ENCODE assay signal across 15 cellular contexts in genomic region chr15:73930371-73930770, GRCh38. TPM values are rescaled to one million over a fixed set of nuclear protein-coding genes. Genes with fewer than 3 reads are reported as not detected.
DNase-seq lines count a peak whose midpoint lies in the region; ATAC-seq and TF ChIP-seq lines count a peak whose summit lies in the region.
"Had no signal": no experiment of that assay in that cellular context is flagged by ENCODE, and none has a peak within 500 bp of the region (broad histone marks: within the 10 kb centered on the region; RNA-seq: fewer than 3 reads in every experiment).

No MANE protein-coding gene starts in this region.

- in situ Hi-C loops in astrocyte of the spinal cord (cut with HindIII; ENCODE audit: low sequenced_read_pairs): no loop called here

- no peak overlapping the region for H3K4me3 Mint-ChIP-seq in activated T-helper 17 cell treated with anti-CD3 and anti-CD28 coated beads, Interleukin-2, amount 50 U/mL, for 72 hours
- H3K4me3 Mint-ChIP-seq: immature natural killer cell had no signal

- H3K9me3 ChIP-seq in HEK293 (ENCODE audit: control insufficient read depth, insufficient read depth, low read depth, low read length) (no peaks in the 10 kb centered on the region), right atrium auricular region (no peaks in the 10 kb centered on the region)

- no peaks in the 10 kb centered on the region for H3K36me3 Mint-ChIP-seq in activated T-helper 17 cell treated with anti-CD3 and anti-CD28 coated beads, Interleukin-2, amount 50 U/mL, for 72 hours (ENCODE audit: low read depth)
- H3K36me3 Mint-ChIP-seq: immature natural killer cell had no signal

- H3K36me3 ChIP-seq in HEK293 (ENCODE audit: control insufficient read depth in 2 of 2, insufficient read depth in 1 of 2, low read length in 2 of 2) (no peaks in the 10 kb centered on the region), right atrium auricular region (no peaks in the 10 kb centered on the region)

- TF ChIP-seq CTCF in HEK293 (tag by site-specific recombination; IDR thresholded peaks at IDR 0.05): no peak
- TF ChIP-seq CTCF in astrocyte of the spinal cord (IDR thresholded peaks at IDR 0.05; ENCODE audit: low read depth, low read length): no peak
- no peak for TF ChIP-seq CTCF in right atrium auricular region (IDR thresholded peaks at IDR 0.05)

- H3K27ac Mint-ChIP-seq in activated T-helper 17 cell treated with anti-CD3 and anti-CD28 coated beads, Interleukin-2, amount 50 U/mL, for 72 hours: no peak overlapping the region
- H3K27ac Mint-ChIP-seq: immature natural killer cell had no signal

- POLR2A ChIA-PET in HEK293 (lab: Yijun Ruan, JAX): no interaction called here

- H3K9me3 Mint-ChIP-seq in activated T-helper 17 cell treated with anti-CD3 and anti-CD28 coated beads, Interleukin-2, amount 50 U/mL, for 72 hours: no peaks in the 10 kb centered on the region
- H3K9me3 Mint-ChIP-seq: immature natural killer cell had no signal

- H3K27ac ChIP-seq in HEK293 (ENCODE audit: extremely low read depth, low read depth, low read length): no peak overlapping the region
- peak overlapping the region; percentile 60 to 64 for H3K27ac ChIP-seq in right atrium auricular region

- peak; percentile 95 for DNase-seq in astrocyte of the spinal cord (ENCODE audit: low read depth, low spot score)
- DNase-seq in right atrium auricular region (ENCODE audit: low spot score): peak; percentile 87
- DNase-seq in smooth muscle cell of the brain vasculature (ENCODE audit: low read depth, low spot score): peak; percentile 75
- DNase-seq in DMS79 (lab: John Stamatoyannopoulos, UW): no peak
- DNase-seq in activated CD4-positive, alpha-beta T cell treated with anti-CD3 and anti-CD28 coated beads for 4 hours: no peak
- DNase-seq: activated T-cell treated with anti-CD3 and anti-CD28 coated beads for 4 hours; effector memory CD4-positive, alpha-beta T cell; GF-D8; immature natural killer cell; NCI-H1092 treated with DMSO at 0.1 percent for 48 hours; occipital lobe had no signal

- no peaks in the 10 kb centered on the region for H3K27me3 Mint-ChIP-seq in activated T-helper 17 cell treated with anti-CD3 and anti-CD28 coated beads, Interleukin-2, amount 50 U/mL, for 72 hours

- H3K4me1 Mint-ChIP-seq in activated T-helper 17 cell treated with anti-CD3 and anti-CD28 coated beads, Interleukin-2, amount 50 U/mL, for 72 hours: peaks cover 25% of the 10 kb centered on the region

- no peaks in the 10 kb centered on the region for H3K27me3 ChIP-seq in right atrium auricular region

- no peak overlapping the region for H3K4me3 ChIP-seq in HEK293 (ENCODE audit: low read depth, low read length)
- H3K4me3 ChIP-seq in astrocyte of the spinal cord (ENCODE audit: low read depth, low read length): peak overlapping the region; percentile 78
- peak overlapping the region in 1 of 2 donors; percentile 69 for H3K4me3 ChIP-seq in right atrium auricular region

- no peak for ATAC-seq in activated T-helper 17 cell treated with anti-CD3 and anti-CD28 coated beads, Interleukin-2, amount 50 U/mL, for 72 hours (replicated peaks)
- ATAC-seq in HG03432 (IDR thresholded peaks at IDR 0.05; ENCODE audit: unreplicated experiment): no peak

- H3K4me1 ChIP-seq in HEK293 (ENCODE audit: control insufficient read depth, insufficient read depth, low read length) (peaks cover 4% of the 10 kb centered on the region), right atrium auricular region (peaks cover 0 to 74% of the 10 kb centered on the region in 2 donors)

- CTCF ChIA-PET in HEK293 (lab: Yijun Ruan, JAX): interaction anchor here (2.0 kb wide), 1 partner anchor 11 kb away, joined by 7 read pairs; no protein-coding TSS in a partner anchor

TF ChIP-seq in HEK293, 187 proteins besides CTCF, POLR2A, EP300 and RAD21 (continues in another document):
- TF ChIP-seq ZNF302 (tag by site-specific recombination; IDR thresholded peaks at IDR 0.05; ENCODE audit: low read depth) (no peak), ZNF423 (tag by site-specific recombination; IDR thresholded peaks at IDR 0.05) (no peak), ZNF366 (tag by site-specific recombination; conservative IDR thresholded peaks at IDR 0.05) (no peak), KLF1 (tag by site-specific recombination; IDR thresholded peaks at IDR 0.05) (peak; percentile 80), SCRT2 (tag by site-specific recombination; IDR thresholded peaks at IDR 0.05) (no peak), ZNF350 (tag by site-specific recombination; IDR thresholded peaks at IDR 0.05) (no peak), ZNF426 (tag by site-specific recombination; IDR thresholded peaks at IDR 0.05) (no peak), ZNF677 (tag by site-specific recombination; IDR thresholded peaks at IDR 0.05) (no peak), SCRT1 (tag by site-specific recombination; IDR thresholded peaks at IDR 0.05; ENCODE audit: borderline replicate concordance) (no peak), ZNF157 (tag by site-specific recombination; IDR thresholded peaks at IDR 0.05) (no peak), ZBTB7A (tag by site-specific recombination; IDR thresholded peaks at IDR 0.05; ENCODE audit: low read depth) (no peak), GLIS2 (tag by site-specific recombination; IDR thresholded peaks at IDR 0.05) (0 out of 2 replicates have a peak, but pooled peaks have one; percentile 18), ZNF626 (tag by site-specific recombination; IDR thresholded peaks at IDR 0.05) (no peak), MYNN (tag by site-specific recombination; IDR thresholded peaks at IDR 0.05; ENCODE audit: borderline replicate concordance) (no peak), ZNF433 (tag by site-specific recombination; IDR thresholded peaks at IDR 0.05; ENCODE audit: low read depth) (no peak), ZNF362 (tag by site-specific recombination; IDR thresholded peaks at IDR 0.05) (no peak), FEZF1 (tag by site-specific recombination; IDR thresholded peaks at IDR 0.05) (no peak), ZNF571 (tag by site-specific recombination; IDR thresholded peaks at IDR 0.05) (no peak), REPIN1 (tag by site-specific recombination; IDR thresholded peaks at IDR 0.05; ENCODE audit: low read depth) (no peak), ZNF174 (tag by site-specific recombination; IDR thresholded peaks at IDR 0.05) (no peak)
- TF ChIP-seq, protein P1, sequence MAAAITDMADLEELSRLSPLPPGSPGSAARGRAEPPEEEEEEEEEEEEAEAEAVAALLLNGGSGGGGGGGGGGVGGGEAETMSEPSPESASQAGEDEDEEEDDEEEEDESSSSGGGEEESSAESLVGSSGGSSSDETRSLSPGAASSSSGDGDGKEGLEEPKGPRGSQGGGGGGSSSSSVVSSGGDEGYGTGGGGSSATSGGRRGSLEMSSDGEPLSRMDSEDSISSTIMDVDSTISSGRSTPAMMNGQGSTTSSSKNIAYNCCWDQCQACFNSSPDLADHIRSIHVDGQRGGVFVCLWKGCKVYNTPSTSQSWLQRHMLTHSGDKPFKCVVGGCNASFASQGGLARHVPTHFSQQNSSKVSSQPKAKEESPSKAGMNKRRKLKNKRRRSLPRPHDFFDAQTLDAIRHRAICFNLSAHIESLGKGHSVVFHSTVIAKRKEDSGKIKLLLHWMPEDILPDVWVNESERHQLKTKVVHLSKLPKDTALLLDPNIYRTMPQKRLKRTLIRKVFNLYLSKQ (tag by site-specific recombination; IDR thresholded peaks at IDR 0.05; ENCODE audit: borderline replicate concordance): no peak
- TF ChIP-seq, protein P2, sequence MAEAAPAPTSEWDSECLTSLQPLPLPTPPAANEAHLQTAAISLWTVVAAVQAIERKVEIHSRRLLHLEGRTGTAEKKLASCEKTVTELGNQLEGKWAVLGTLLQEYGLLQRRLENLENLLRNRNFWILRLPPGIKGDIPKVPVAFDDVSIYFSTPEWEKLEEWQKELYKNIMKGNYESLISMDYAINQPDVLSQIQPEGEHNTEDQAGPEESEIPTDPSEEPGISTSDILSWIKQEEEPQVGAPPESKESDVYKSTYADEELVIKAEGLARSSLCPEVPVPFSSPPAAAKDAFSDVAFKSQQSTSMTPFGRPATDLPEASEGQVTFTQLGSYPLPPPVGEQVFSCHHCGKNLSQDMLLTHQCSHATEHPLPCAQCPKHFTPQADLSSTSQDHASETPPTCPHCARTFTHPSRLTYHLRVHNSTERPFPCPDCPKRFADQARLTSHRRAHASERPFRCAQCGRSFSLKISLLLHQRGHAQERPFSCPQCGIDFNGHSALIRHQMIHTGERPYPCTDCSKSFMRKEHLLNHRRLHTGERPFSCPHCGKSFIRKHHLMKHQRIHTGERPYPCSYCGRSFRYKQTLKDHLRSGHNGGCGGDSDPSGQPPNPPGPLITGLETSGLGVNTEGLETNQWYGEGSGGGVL (tag by site-specific recombination; IDR thresholded peaks at IDR 0.05): no peak
- TF ChIP-seq, protein P3, sequence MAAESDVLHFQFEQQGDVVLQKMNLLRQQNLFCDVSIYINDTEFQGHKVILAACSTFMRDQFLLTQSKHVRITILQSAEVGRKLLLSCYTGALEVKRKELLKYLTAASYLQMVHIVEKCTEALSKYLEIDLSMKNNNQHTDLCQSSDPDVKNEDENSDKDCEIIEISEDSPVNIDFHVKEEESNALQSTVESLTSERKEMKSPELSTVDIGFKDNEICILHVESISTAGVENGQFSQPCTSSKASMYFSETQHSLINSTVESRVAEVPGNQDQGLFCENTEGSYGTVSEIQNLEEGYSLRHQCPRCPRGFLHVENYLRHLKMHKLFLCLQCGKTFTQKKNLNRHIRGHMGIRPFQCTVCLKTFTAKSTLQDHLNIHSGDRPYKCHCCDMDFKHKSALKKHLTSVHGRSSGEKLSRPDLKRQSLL (tag by site-specific recombination; IDR thresholded peaks at IDR 0.05): no peak

RNA-seq across cellular contexts. Expression of gene LOXL1, which starts 4.1 kb away (rescaled TPM):
- total RNA-seq in right atrium auricular region: 10 to 100 TPM; 22.2 to 59.0 TPM
- total RNA-seq in activated T-helper 17 cell treated with anti-CD3 and anti-CD28 coated beads, Interleukin-2, amount 50 U/mL, for 72 hours: 1 to 10 TPM; 3.4 TPM

RNA-seq across cellular contexts. Expression of gene TBC1D21, which starts 57.0 kb away (rescaled TPM):
- not detected for total RNA-seq in right atrium auricular region
- total RNA-seq in activated T-helper 17 cell treated with anti-CD3 and anti-CD28 coated beads, Interleukin-2, amount 50 U/mL, for 72 hours: not detected
- total RNA-seq: occipital lobe; T-helper 2 cell treated with Interferon-gamma antibody and Interleukin-4, amounts not matched to agents 100 ng/mL and 5 ng/mL, for 36 hours had no signal

Comparison
In these comparisons a context has a peak if more than half of its experiments do, and no peak if none do; other contexts are left out.
1. DNase-seq: peak in astrocyte of the spinal cord (single experiment), right atrium auricular region (single experiment) and smooth muscle cell of the brain vasculature (single experiment); none in DMS79 (single experiment) and activated CD4-positive, alpha-beta T cell treated with anti-CD3 and anti-CD28 coated beads for 4 hours (0 of 2).
2. RNA of gene LOXL1, which starts 4.1 kb away (total RNA-seq): 22.2 to 59.0 TPM in right atrium auricular region; 3.4 TPM in activated T-helper 17 cell treated with anti-CD3 and anti-CD28 coated beads, Interleukin-2, amount 50 U/mL, for 72 hours; every median in the first group is over 4 times any median in the second.